ENCODE assay signal across 1 cellular context in the genomic region with DNA sequence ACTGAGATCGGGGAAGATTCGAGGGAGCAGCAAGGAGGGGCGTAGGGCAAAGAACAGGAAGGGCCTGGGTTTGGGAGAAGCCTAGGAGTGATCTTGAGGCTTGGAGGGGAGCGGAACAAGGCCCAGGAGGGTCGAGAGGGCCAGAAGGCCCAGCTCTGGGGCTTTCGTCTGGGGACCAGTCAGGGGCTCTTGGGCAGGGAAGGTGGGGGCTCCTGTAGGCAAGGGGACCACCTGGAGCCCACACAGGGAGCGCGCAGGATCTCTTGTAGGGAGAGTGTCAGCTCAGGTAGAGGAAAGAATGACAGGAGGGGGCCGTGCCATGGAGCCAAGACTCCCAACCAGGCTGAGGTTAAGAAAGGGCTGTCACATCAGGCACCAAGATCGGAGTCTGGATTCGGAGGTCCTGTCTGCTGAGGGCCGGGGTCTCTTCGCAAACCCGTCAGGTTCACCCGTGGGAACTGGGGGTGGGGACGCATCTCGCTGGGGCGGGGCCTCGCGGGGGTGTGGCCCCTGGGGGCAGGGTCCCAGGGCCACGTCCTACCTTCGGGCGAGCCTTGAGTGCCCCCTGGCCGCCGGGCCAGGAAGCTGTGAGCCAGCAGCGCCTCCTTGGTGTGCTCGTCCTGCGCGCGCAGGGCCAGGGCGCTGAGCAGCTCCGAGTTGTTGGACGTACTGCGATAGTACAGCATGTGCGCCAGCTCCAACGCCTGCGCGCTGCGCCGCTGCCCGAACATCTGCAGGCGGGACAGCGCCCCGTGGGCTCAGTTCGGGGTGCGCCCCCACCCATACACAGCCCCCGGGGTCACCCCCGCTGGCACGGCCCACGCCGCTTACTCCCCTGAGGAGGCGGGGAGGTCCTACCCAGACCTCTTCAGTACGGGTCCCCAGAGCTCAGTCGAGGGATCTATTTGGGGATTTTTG.
TF ChIP-seq lines count a peak whose summit lies in the region.

No MANE protein-coding gene starts in this region.

TF ChIP-seq in K562, 482 proteins besides CTCF, POLR2A, EP300 and RAD21 (continued from another document and continues in another):
- TF ChIP-seq HBP1 (CRISPR knock-in tag; IDR thresholded peaks at IDR 0.05), result no peak
- peak; percentile 95 for TF ChIP-seq MAX (CRISPR knock-in tag; IDR thresholded peaks at IDR 0.05)
- no peak for TF ChIP-seq MCM5 (IDR thresholded peaks at IDR 0.05; ENCODE audit: low read depth)
- TF ChIP-seq ARHGAP35 (IDR thresholded peaks at IDR 0.05; ENCODE audit: partially characterized antibody), result no peak
- TF ChIP-seq HIVEP1 (CRISPR knock-in tag; IDR thresholded peaks at IDR 0.05), result no peak
- TF ChIP-seq KAT7 (CRISPR knock-in tag; IDR thresholded peaks at IDR 0.05; ENCODE audit: borderline replicate concordance), result no peak; the same call in 1 of the 2 replicates
- TF ChIP-seq POLR3G (IDR thresholded peaks at IDR 0.05; ENCODE audit: extremely low read depth, insufficient read length, insufficient replicate concordance), result no peak
- TF ChIP-seq HDAC2 (IDR thresholded peaks at IDR 0.05), result no peak
- TF ChIP-seq SREBF2 (CRISPR knock-in tag; IDR thresholded peaks at IDR 0.05), result no peak
- TF ChIP-seq KDM1A (IDR thresholded peaks at IDR 0.05), result no peak
- no peak for TF ChIP-seq SMAD2 (IDR thresholded peaks at IDR 0.05; ENCODE audit: low read depth, low read length)
- TF ChIP-seq MECOM (CRISPR knock-in tag; IDR thresholded peaks at IDR 0.05), result no peak
- no peak for TF ChIP-seq TBL1XR1 (IDR thresholded peaks at IDR 0.05; ENCODE audit: low read length in 2 of 2)
- TF ChIP-seq PTBP1 (IDR thresholded peaks at IDR 0.05; ENCODE audit: low read depth, low read length), result no peak
- no peak for TF ChIP-seq ID3 (CRISPR knock-in tag; IDR thresholded peaks at IDR 0.05)
- TF ChIP-seq ID3 (tag; IDR thresholded peaks at IDR 0.05), result 0 out of 2 replicates have a peak, but pooled peaks have one; percentile 23
- no peak for TF ChIP-seq RBM34 (IDR thresholded peaks at IDR 0.05; ENCODE audit: borderline replicate concordance, insufficient read depth, low read length)
- no peak for TF ChIP-seq SIX5 (IDR thresholded peaks at IDR 0.05; ENCODE audit: borderline replicate concordance in 1 of 2, insufficient read depth in 1 of 2, low read depth in 1 of 2, low read length in 2 of 2)
- TF ChIP-seq SMARCA4 (IDR thresholded peaks at IDR 0.05), result no peak; the same call in 1 of the 2 replicates
- no peak for TF ChIP-seq SRSF3 (IDR thresholded peaks at IDR 0.05; ENCODE audit: insufficient read depth, low read length)
- no peak for TF ChIP-seq GTF3C2 (IDR thresholded peaks at IDR 0.05; ENCODE audit: borderline replicate concordance, extremely low read depth, insufficient read length)
- TF ChIP-seq MED1 (CRISPR knock-in tag; IDR thresholded peaks at IDR 0.05; ENCODE audit: borderline replicate concordance), result no peak
- no peak for TF ChIP-seq PPARD (CRISPR knock-in tag; IDR thresholded peaks at IDR 0.05)
- TF ChIP-seq BCLAF1 (IDR thresholded peaks at IDR 0.05; ENCODE audit: borderline replicate concordance in 1 of 2, control insufficient read depth in 1 of 2, low read depth in 2 of 2, low read length in 1 of 2), result no peak
- peak; percentile 72 for TF ChIP-seq EP400 (IDR thresholded peaks at IDR 0.05)
- TF ChIP-seq, protein P1, sequence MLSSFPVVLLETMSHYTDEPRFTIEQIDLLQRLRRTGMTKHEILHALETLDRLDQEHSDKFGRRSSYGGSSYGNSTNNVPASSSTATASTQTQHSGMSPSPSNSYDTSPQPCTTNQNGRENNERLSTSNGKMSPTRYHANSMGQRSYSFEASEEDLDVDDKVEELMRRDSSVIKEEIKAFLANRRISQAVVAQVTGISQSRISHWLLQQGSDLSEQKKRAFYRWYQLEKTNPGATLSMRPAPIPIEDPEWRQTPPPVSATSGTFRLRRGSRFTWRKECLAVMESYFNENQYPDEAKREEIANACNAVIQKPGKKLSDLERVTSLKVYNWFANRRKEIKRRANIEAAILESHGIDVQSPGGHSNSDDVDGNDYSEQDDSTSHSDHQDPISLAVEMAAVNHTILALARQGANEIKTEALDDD (IDR thresholded peaks at IDR 0.05), result no peak
- TF ChIP-seq SNIP1 (IDR thresholded peaks at IDR 0.05; ENCODE audit: low read depth), result no peak
- 0 out of 2 replicates have a peak, but pooled peaks have one; percentile 42 for TF ChIP-seq TOE1 (IDR thresholded peaks at IDR 0.05; ENCODE audit: borderline replicate concordance)
- no peak for TF ChIP-seq TOE1 (CRISPR knock-in tag; IDR thresholded peaks at IDR 0.05; ENCODE audit: borderline replicate concordance, low read depth)
- TF ChIP-seq ZNF740 (CRISPR knock-in tag; IDR thresholded peaks at IDR 0.05), result peak; percentile 37; the same call in 1 of the 2 replicates
- no peak for TF ChIP-seq ZNF740 (tag; IDR thresholded peaks at IDR 0.05)
- no peak for TF ChIP-seq KLF6 (CRISPR knock-in tag; IDR thresholded peaks at IDR 0.05; ENCODE audit: borderline replicate concordance)
- TF ChIP-seq, protein P2, sequence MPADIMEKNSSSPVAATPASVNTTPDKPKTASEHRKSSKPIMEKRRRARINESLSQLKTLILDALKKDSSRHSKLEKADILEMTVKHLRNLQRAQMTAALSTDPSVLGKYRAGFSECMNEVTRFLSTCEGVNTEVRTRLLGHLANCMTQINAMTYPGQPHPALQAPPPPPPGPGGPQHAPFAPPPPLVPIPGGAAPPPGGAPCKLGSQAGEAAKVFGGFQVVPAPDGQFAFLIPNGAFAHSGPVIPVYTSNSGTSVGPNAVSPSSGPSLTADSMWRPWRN (IDR thresholded peaks at IDR 0.05; ENCODE audit: low read depth), result no peak
- TF ChIP-seq SIN3B (IDR thresholded peaks at IDR 0.05; ENCODE audit: low read depth), result no peak
- no peak for TF ChIP-seq ZNF217 (CRISPR knock-in tag; IDR thresholded peaks at IDR 0.05)
- no peak for TF ChIP-seq MCM7 (IDR thresholded peaks at IDR 0.05)
- no peak for TF ChIP-seq ZZZ3 (IDR thresholded peaks at IDR 0.05)
- TF ChIP-seq NKRF (IDR thresholded peaks at IDR 0.05; ENCODE audit: borderline replicate concordance), result peak; percentile 19
- peak; percentile 38 for TF ChIP-seq PRDM10 (IDR thresholded peaks at IDR 0.05; ENCODE audit: partially characterized antibody)
